Comparison of ENCODE assay signal across 8 cellular contexts in genomic region chr11:40294343-40294723, GRCh38.
A peak's percentile ranks its signal among the peaks of the same experiment; 100 is the strongest.
DNase-seq lines count a peak whose midpoint lies in the region; ATAC-seq and TF ChIP-seq lines count a peak whose summit lies in the region.

No MANE protein-coding gene starts in this region.

- H3K27ac ChIP-seq in testis, result no peak overlapping the region

- ATAC-seq in stimulated activated naive CD8-positive, alpha-beta T cell treated with anti-CD3 and anti-CD28 coated beads, Interleukin-15, amount 100 ng/mL, for 72 hours, result peak; percentile 18
- no peak for ATAC-seq in stimulated activated naive CD8-positive, alpha-beta T cell treated with anti-CD3 and anti-CD28 coated beads, Interleukin-15, Interleukin-2, amounts not matched to agents 100 U/mL and 50 U/mL, for 24 hours
- ATAC-seq in HG03280 (IDR thresholded peaks at IDR 0.05; ENCODE audit: unreplicated experiment) (peak; percentile 17), HG02970 (IDR thresholded peaks at IDR 0.05; ENCODE audit: low FRiP score, unreplicated experiment) (no peak)
- ATAC-seq in effector memory CD8-positive, alpha-beta T cell (replicated peaks), result no peak

- no peaks in the 10 kb centered on the region for H3K9me3 ChIP-seq in testis

- TF ChIP-seq POLR2A in testis (IDR thresholded peaks at IDR 0.05), result no peak

- peaks cover 31% of the 10 kb centered on the region for H3K27me3 Mint-ChIP-seq in stimulated activated naive CD8-positive, alpha-beta T cell treated with anti-CD3 and anti-CD28 coated beads, Interleukin-15, amount 100 ng/mL, for 72 hours
- peaks cover 0 to 10% of the 10 kb centered on the region in 2 donors for H3K27me3 Mint-ChIP-seq in effector memory CD8-positive, alpha-beta T cell
- peaks cover 22% of the 10 kb centered on the region for H3K27me3 Mint-ChIP-seq in activated CD4-positive, alpha-beta T cell treated with anti-CD3 and anti-CD28 coated beads, Interleukin-2, amount 10 ng/mL, durations not matched to agents 7 days and 5 days

- no peaks in the 10 kb centered on the region for H3K36me3 Mint-ChIP-seq in effector memory CD8-positive, alpha-beta T cell (ENCODE audit: insufficient read depth)
- H3K36me3 Mint-ChIP-seq in activated CD4-positive, alpha-beta T cell treated with anti-CD3 and anti-CD28 coated beads, Interleukin-2, amount 10 ng/mL, durations not matched to agents 7 days and 5 days (ENCODE audit: low read depth), result no peaks in the 10 kb centered on the region

- H3K4me1 ChIP-seq in testis, result no peaks in the 10 kb centered on the region

- DNase-seq in stimulated activated naive CD8-positive, alpha-beta T cell treated with anti-CD3 and anti-CD28 coated beads, Interleukin-15, amount 100 ng/mL, for 72 hours, result no peak
- DNase-seq in stimulated activated naive CD8-positive, alpha-beta T cell treated with anti-CD3 and anti-CD28 coated beads, Interleukin-15, Interleukin-2, amounts not matched to agents 100 U/mL and 50 U/mL, for 24 hours, result no peak
- no peak for DNase-seq in effector memory CD8-positive, alpha-beta T cell
- no peak for DNase-seq in testis
- no peak for DNase-seq in activated CD4-positive, alpha-beta T cell treated with anti-CD3 and anti-CD28 coated beads, Interleukin-2, amount 10 ng/mL, durations not matched to agents 7 days and 5 days
- DNase-seq in activated naive CD4-positive, alpha-beta T cell (lab: John Stamatoyannopoulos, UW), result no peak

- WGBS in testis, 2 donors, result 64 to 76% methylated on average over 11 to 13 of the region's 13 CpGs

- intact Hi-C loops in testis (cut with DNase I; ENCODE audit: low total_unique reads), result no loop called here

- no peak overlapping the region for H3K27ac Mint-ChIP-seq in stimulated activated naive CD8-positive, alpha-beta T cell treated with anti-CD3 and anti-CD28 coated beads, Interleukin-15, amount 100 ng/mL, for 72 hours
- no peak overlapping the region for H3K27ac Mint-ChIP-seq in effector memory CD8-positive, alpha-beta T cell
- H3K27ac Mint-ChIP-seq in activated CD4-positive, alpha-beta T cell treated with anti-CD3 and anti-CD28 coated beads, Interleukin-2, amount 10 ng/mL, durations not matched to agents 7 days and 5 days, result no peak overlapping the region

- H3K36me3 ChIP-seq in testis (ENCODE audit: low read depth, missing control alignments), result no peaks in the 10 kb centered on the region

- CTCF ChIA-PET in activated CD4-positive, alpha-beta T cell treated with anti-CD3 and anti-CD28 coated beads, Interleukin-2, amount 10 ng/mL, durations not matched to agents 7 days and 5 days (lab: Charles Lee), result interaction anchor here (1.3 kb wide), 1 partner anchor 29 kb away, joined by 3 read pairs; no protein-coding TSS in a partner anchor

- POLR2A ChIA-PET in activated CD4-positive, alpha-beta T cell treated with anti-CD3 and anti-CD28 coated beads, Interleukin-2, amount 10 ng/mL, durations not matched to agents 7 days and 5 days (lab: Charles Lee), result no interaction called here

- H3K4me1 Mint-ChIP-seq in stimulated activated naive CD8-positive, alpha-beta T cell treated with anti-CD3 and anti-CD28 coated beads, Interleukin-15, amount 100 ng/mL, for 72 hours, result peaks cover 10% of the 10 kb centered on the region
- H3K4me1 Mint-ChIP-seq in effector memory CD8-positive, alpha-beta T cell (ENCODE audit: low read depth in 2 of 2), result peaks cover 0 to 4% of the 10 kb centered on the region in 2 donors
- H3K4me1 Mint-ChIP-seq in activated CD4-positive, alpha-beta T cell treated with anti-CD3 and anti-CD28 coated beads, Interleukin-2, amount 10 ng/mL, durations not matched to agents 7 days and 5 days, result peaks cover 7% of the 10 kb centered on the region

- peak in 1 of 3 experiments; percentile 3 for TF ChIP-seq CTCF in testis (IDR thresholded peaks at IDR 0.05)

- H3K27me3 ChIP-seq in testis, result no peaks in the 10 kb centered on the region

- H3K4me3 Mint-ChIP-seq in stimulated activated naive CD8-positive, alpha-beta T cell treated with anti-CD3 and anti-CD28 coated beads, Interleukin-15, amount 100 ng/mL, for 72 hours, result no peak overlapping the region
- peak overlapping the region; percentile 13 to 51 for H3K4me3 Mint-ChIP-seq in effector memory CD8-positive, alpha-beta T cell
- no peak overlapping the region for H3K4me3 Mint-ChIP-seq in activated CD4-positive, alpha-beta T cell treated with anti-CD3 and anti-CD28 coated beads, Interleukin-2, amount 10 ng/mL, durations not matched to agents 7 days and 5 days

- H3K4me3 ChIP-seq in testis, result peak overlapping the region in 1 of 2 donors; percentile 23

- H3K9me3 Mint-ChIP-seq in stimulated activated naive CD8-positive, alpha-beta T cell treated with anti-CD3 and anti-CD28 coated beads, Interleukin-15, amount 100 ng/mL, for 72 hours, result peaks cover 0 to 9% of the 10 kb centered on the region in 2 donors
- peaks cover 7 to 8% of the 10 kb centered on the region in 2 donors for H3K9me3 Mint-ChIP-seq in effector memory CD8-positive, alpha-beta T cell
- H3K9me3 Mint-ChIP-seq in activated CD4-positive, alpha-beta T cell treated with anti-CD3 and anti-CD28 coated beads, Interleukin-2, amount 10 ng/mL, durations not matched to agents 7 days and 5 days, result no peaks in the 10 kb centered on the region

Comparison
In these comparisons a context has a peak if more than half of its experiments do, and no peak if none do; other contexts are left out.
1. ATAC-seq: peak in stimulated activated naive CD8-positive, alpha-beta T cell treated with anti-CD3 and anti-CD28 coated beads, Interleukin-15, amount 100 ng/mL, for 72 hours (single experiment) and HG03280 (single experiment); none in stimulated activated naive CD8-positive, alpha-beta T cell treated with anti-CD3 and anti-CD28 coated beads, Interleukin-15, Interleukin-2, amounts not matched to agents 100 U/mL and 50 U/mL, for 24 hours (single experiment), effector memory CD8-positive, alpha-beta T cell (single experiment) and HG02970 (single experiment).
2. H3K4me3 Mint-ChIP-seq: peak in effector memory CD8-positive, alpha-beta T cell (2 of 2); none in stimulated activated naive CD8-positive, alpha-beta T cell treated with anti-CD3 and anti-CD28 coated beads, Interleukin-15, amount 100 ng/mL, for 72 hours (0 of 2) and activated CD4-positive, alpha-beta T cell treated with anti-CD3 and anti-CD28 coated beads, Interleukin-2, amount 10 ng/mL, durations not matched to agents 7 days and 5 days (single experiment).